ENCODE assay signal across 10 cellular contexts in the genomic region with DNA sequence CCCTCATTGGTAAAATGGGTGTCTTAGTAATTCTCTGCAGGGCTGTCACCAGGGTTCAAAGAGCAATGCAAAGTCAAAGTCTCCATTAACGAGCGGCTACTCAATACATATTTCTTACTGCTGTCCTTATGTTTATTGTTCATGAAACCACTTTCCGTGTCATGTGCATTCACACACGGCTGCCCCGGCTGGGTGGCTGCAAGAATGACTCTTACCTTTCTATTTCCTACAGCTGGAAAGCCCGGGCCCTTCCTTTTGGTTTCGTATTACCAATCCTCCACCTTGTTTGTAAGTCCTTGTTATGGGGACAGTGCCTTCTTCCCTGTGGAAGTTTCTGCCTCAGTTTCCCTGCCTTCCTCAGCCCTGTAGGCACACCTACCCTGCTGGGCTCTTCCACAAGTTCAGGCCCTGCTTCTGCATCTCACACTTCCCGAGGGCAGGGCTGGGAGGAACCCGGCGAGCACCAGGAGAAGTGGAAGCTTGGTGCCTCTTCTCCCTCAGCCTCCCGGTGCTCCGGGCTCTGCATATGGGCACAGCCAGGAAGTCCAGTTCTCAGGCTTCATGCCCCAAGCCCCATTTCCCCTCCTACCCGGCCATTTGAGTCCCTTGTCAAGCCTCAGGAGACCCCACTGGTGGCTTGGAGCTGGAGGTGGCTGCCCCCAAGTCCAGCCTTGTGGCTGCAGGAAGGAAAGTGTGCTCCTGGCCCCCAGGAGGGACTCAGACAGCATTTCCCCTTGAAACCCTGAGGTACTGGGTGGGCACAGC. TPM values are rescaled to one million over a fixed set of nuclear protein-coding genes. Genes with fewer than 3 reads are reported as not detected.
DNase-seq lines count a peak whose midpoint lies in the region; ATAC-seq and TF ChIP-seq lines count a peak whose summit lies in the region.
"Had no signal": no experiment of that assay in that cellular context is flagged by ENCODE, and none has a peak within 500 bp of the region (broad histone marks: within the 10 kb centered on the region; RNA-seq: fewer than 3 reads in every experiment).

No MANE protein-coding gene starts in this region.

- no peak for TF ChIP-seq CTCF in spleen (IDR thresholded peaks at IDR 0.05 in 8 of 11, conservative IDR thresholded peaks at IDR 0.05 in 3 of 11)

- no peaks in the 10 kb centered on the region for H3K27me3 Mint-ChIP-seq in activated naive CD4-positive, alpha-beta T cell treated with anti-CD3 and anti-CD28 coated beads, Interleukin-2, amount 10 ng/mL, durations not matched to agents 7 days and 5 days
- H3K27me3 Mint-ChIP-seq: activated naive CD4-positive, alpha-beta T cell treated with anti-CD3 and anti-CD28 coated beads, Interleukin-2, amount 50 U/mL, for 24 hours had no signal

- H3K4me1 Mint-ChIP-seq in activated naive CD4-positive, alpha-beta T cell treated with anti-CD3 and anti-CD28 coated beads, Interleukin-2, amount 10 ng/mL, durations not matched to agents 7 days and 5 days, result peaks cover 99% of the 10 kb centered on the region

- H3K4me1 ChIP-seq in spleen, result peaks cover 21 to 87% (median 56%) of the 10 kb centered on the region in 6 donors

- no peak overlapping the region for H3K4me3 Mint-ChIP-seq in activated naive CD4-positive, alpha-beta T cell treated with anti-CD3 and anti-CD28 coated beads, Interleukin-2, amount 10 ng/mL, durations not matched to agents 7 days and 5 days
- H3K4me3 Mint-ChIP-seq: activated naive CD4-positive, alpha-beta T cell treated with anti-CD3 and anti-CD28 coated beads, Interleukin-2, amount 50 U/mL, for 24 hours had no signal

- H3K27ac Mint-ChIP-seq in activated naive CD4-positive, alpha-beta T cell treated with anti-CD3 and anti-CD28 coated beads, Interleukin-2, amount 10 ng/mL, durations not matched to agents 7 days and 5 days, result peak overlapping the region; percentile 37

- intact Hi-C loops in spleen (cut with DNase I; ENCODE audit: low total_unique reads), result no loop called here

- peak overlapping the region in 5 of 8 donors; percentile 6 to 90 (median 60) for H3K27ac ChIP-seq in spleen
- H3K27ac ChIP-seq: SK-N-MC had no signal

- H3K9me3 Mint-ChIP-seq in activated naive CD4-positive, alpha-beta T cell treated with anti-CD3 and anti-CD28 coated beads, Interleukin-2, amount 10 ng/mL, durations not matched to agents 7 days and 5 days, result peaks cover 34% of the 10 kb centered on the region

- no peak overlapping the region for H3K4me3 ChIP-seq in spleen
- H3K4me3 ChIP-seq: SK-N-MC had no signal

- DNase-seq in activated naive CD4-positive, alpha-beta T cell treated with anti-CD3 and anti-CD28 coated beads, Interleukin-2, amount 10 ng/mL, durations not matched to agents 7 days and 5 days, result no peak
- no peak for DNase-seq in activated naive CD4-positive, alpha-beta T cell (lab: John Stamatoyannopoulos, UW)
- DNase-seq in spleen (no peak), NCI-H69 (lab: John Stamatoyannopoulos, UW) (no peak), NCI-H2081 treated with DMSO at 0.1 percent for 48 hours (lab: John Stamatoyannopoulos, UW) (no peak), NCI-H1694 treated with DMSO at 0.1 percent for 48 hours (lab: John Stamatoyannopoulos, UW) (no peak)

- H3K27me3 ChIP-seq in spleen (replicated peaks in 1 of 7), result no peaks in the 10 kb centered on the region

- CTCF ChIA-PET in activated naive CD4-positive, alpha-beta T cell treated with anti-CD3 and anti-CD28 coated beads, Interleukin-2, amount 10 ng/mL, durations not matched to agents 7 days and 5 days (lab: Charles Lee), result interaction anchor here (1.6 to 3.5 kb wide), 2 partner anchors 19 to 38 kb away, joined by 5 to 14 read pairs; a partner anchor contains a TSS

- no peaks in the 10 kb centered on the region for H3K36me3 ChIP-seq in spleen

- ATAC-seq in GM21786 (IDR thresholded peaks at IDR 0.05; ENCODE audit: unreplicated experiment) (peak; percentile 52), HG03521 (IDR thresholded peaks at IDR 0.05; ENCODE audit: unreplicated experiment) (peak; percentile 44)

- H3K36me3 Mint-ChIP-seq in activated naive CD4-positive, alpha-beta T cell treated with anti-CD3 and anti-CD28 coated beads, Interleukin-2, amount 10 ng/mL, durations not matched to agents 7 days and 5 days, result peaks cover 76% of the 10 kb centered on the region

- peaks cover 0 to 12% (median 9%) of the 10 kb centered on the region in 8 donors for H3K9me3 ChIP-seq in spleen

- TF ChIP-seq POLR2A in spleen (IDR thresholded peaks at IDR 0.05), result no peak

- 55 to 72% (median 64%) methylated on average over 13 of the region's 13 CpGs for WGBS in spleen, 5 donors

RNA-seq across cellular contexts. Expression of a gene that starts 18.7 kb away (rescaled TPM):
- 100 to 1,000 TPM in 2 of 7 donors, 10 to 100 TPM in 5; 46.9 to 164 (median 86.8) TPM for total RNA-seq in spleen
- polyA plus RNA-seq in spleen, result 10 to 100 TPM; 11.5 to 15.0 (median 12.8) TPM
